In genomic region chr5:55600536-55601208, GRCh38 we compare ENCODE assay signal across 8 cellular contexts.
DNase-seq lines count a peak whose midpoint lies in the region; ATAC-seq, FAIRE-seq and TF ChIP-seq lines count a peak whose summit lies in the region.

No MANE protein-coding gene starts in this region.

- dilution Hi-C loops in mammary epithelial cell (cut with HindIII; ENCODE audit: low sequenced_read_pairs) = no loop called here

- H3K4me1 ChIP-seq in DOHH2 (ENCODE audit: control insufficient read depth, low read length) (peaks cover 17% of the 10 kb centered on the region), Loucy (ENCODE audit: insufficient read depth, low read length, poor library complexity, severe bottlenecking) (peaks cover 19% of the 10 kb centered on the region), mammary epithelial cell (ENCODE audit: insufficient read depth, low read length) (peaks cover 46% of the 10 kb centered on the region), muscle layer of colon (ENCODE audit: insufficient read depth, low read length) (peaks cover 75% of the 10 kb centered on the region)

- FAIRE-seq in frontal cortex (lab: Jason Lieb, UNC) = no peak

- ATAC-seq in HG02678 (IDR thresholded peaks at IDR 0.05; ENCODE audit: unreplicated experiment) = no peak

- H2AFZ ChIP-seq in Loucy (ENCODE audit: low read length) (peak overlapping the region; percentile 95), mammary epithelial cell (ENCODE audit: low read depth, low read length) (peak overlapping the region; percentile 74)

- H3K79me2 ChIP-seq in DOHH2 (ENCODE audit: control insufficient read depth, low read length) (no peaks in the 10 kb centered on the region), Loucy (ENCODE audit: insufficient read depth, low read length) (no peaks in the 10 kb centered on the region), mammary epithelial cell (ENCODE audit: insufficient read depth, low read length) (no peaks in the 10 kb centered on the region)

- no peak for DNase-seq in mammary epithelial cell
- no peak for DNase-seq in NCI-H187 treated with DMSO at 0.1 percent for 48 hours (lab: John Stamatoyannopoulos, UW)
- DNase-seq in frontal cortex (ENCODE audit: low spot score in 2 of 2) = no peak
- no peak for DNase-seq in CD1c-positive myeloid dendritic cell (ENCODE audit: extremely low spot score)

- in situ Hi-C loops in mammary epithelial cell (cut with MboI; ENCODE audit: low sequenced_read_pairs in 2 of 2) = no loop called here

- H3K9me3 ChIP-seq in DOHH2 (ENCODE audit: control insufficient read depth, insufficient read depth, low read length) (no peaks in the 10 kb centered on the region), Loucy (ENCODE audit: insufficient read depth, low read depth, low read length) (no peaks in the 10 kb centered on the region), mammary epithelial cell (replicated peaks; ENCODE audit: insufficient read depth, low read length) (no peaks in the 10 kb centered on the region), muscle layer of colon (ENCODE audit: low read length) (no peaks in the 10 kb centered on the region)

- H3K27me3 ChIP-seq in DOHH2 (ENCODE audit: control insufficient read depth, low read length) (no peaks in the 10 kb centered on the region), Loucy (ENCODE audit: insufficient read depth, low read length, poor library complexity, severe bottlenecking) (no peaks in the 10 kb centered on the region), mammary epithelial cell (ENCODE audit: insufficient read depth, low read length) (no peaks in the 10 kb centered on the region), muscle layer of colon (ENCODE audit: control insufficient read depth in 1 of 2, insufficient read depth in 2 of 2, low read length in 2 of 2) (no peaks in the 10 kb centered on the region)

- H3K27ac ChIP-seq in DOHH2 (ENCODE audit: low read depth, low read length) (no peak overlapping the region), mammary epithelial cell (ENCODE audit: insufficient read depth, low read depth, low read length) (peak overlapping the region; percentile 33), muscle layer of colon (ENCODE audit: low read depth, low read length) (peak overlapping the region; percentile 85)

- H4K20me1 ChIP-seq in DOHH2 (ENCODE audit: control insufficient read depth, insufficient read depth, low read depth, low read length) = no peaks in the 10 kb centered on the region
- H4K20me1 ChIP-seq in Loucy (ENCODE audit: insufficient read depth, low read length, poor library complexity, severe bottlenecking) = no peaks in the 10 kb centered on the region
- H4K20me1 ChIP-seq in mammary epithelial cell (ENCODE audit: insufficient read depth, low read length) = no peaks in the 10 kb centered on the region

- CTCF ChIA-PET in mammary epithelial cell (lab: Charles Lee; ENCODE audit: low non-redundant PET) = no interaction called here

- H3K36me3 ChIP-seq in DOHH2 (ENCODE audit: control insufficient read depth, low read length) (no peaks in the 10 kb centered on the region), Loucy (ENCODE audit: insufficient read depth, low read length) (no peaks in the 10 kb centered on the region), mammary epithelial cell (ENCODE audit: insufficient read depth, low read length) (no peaks in the 10 kb centered on the region), muscle layer of colon (ENCODE audit: insufficient read depth, low read length) (no peaks in the 10 kb centered on the region)

- no peak for TF ChIP-seq CTCF in DOHH2 (IDR thresholded peaks at IDR 0.05; ENCODE audit: low read depth, low read length, poor library complexity, severe bottlenecking)
- TF ChIP-seq CTCF in Loucy (conservative IDR thresholded peaks at IDR 0.05; ENCODE audit: low read length) = no peak
- no peak for TF ChIP-seq CTCF in mammary epithelial cell (conservative IDR thresholded peaks at IDR 0.05 in 1 of 2, IDR thresholded peaks at IDR 0.05 in 1 of 2; ENCODE audit: extremely low read depth in 1 of 2, insufficient read depth in 1 of 2, low read depth in 1 of 2, low read length in 2 of 2)

- no peaks in the 10 kb centered on the region for H3K9me2 ChIP-seq in DOHH2 (replicated peaks; ENCODE audit: control insufficient read depth, low read length)
- no peaks in the 10 kb centered on the region for H3K9me2 ChIP-seq in Loucy (replicated peaks; ENCODE audit: low read depth, low read length)

- H3K9ac ChIP-seq in Loucy (ENCODE audit: low read depth, low read length, poor library complexity, severe bottlenecking) (peak overlapping the region; percentile 58), mammary epithelial cell (ENCODE audit: insufficient read depth, low read length) (no peak overlapping the region), muscle layer of colon (ENCODE audit: low read length) (peak overlapping the region; percentile 7)

- BruUV-seq in mammary epithelial cell (replicated peaks; lab: Mats Ljungman, UMichigan) = no TSS peak

- intact Hi-C loops in mammary epithelial cell (cut with micrococcal nuclease) = no loop called here

- H3F3A ChIP-seq in DOHH2 (ENCODE audit: control insufficient read depth, insufficient read depth) = no peaks in the 10 kb centered on the region
- no peaks in the 10 kb centered on the region for H3F3A ChIP-seq in Loucy (ENCODE audit: low read depth)

- H3K4me2 ChIP-seq in DOHH2 (ENCODE audit: low read length) (peak overlapping the region; percentile 49), Loucy (ENCODE audit: low read depth, low read length, poor library complexity, severe bottlenecking) (peak overlapping the region; percentile 70), mammary epithelial cell (ENCODE audit: insufficient read depth, low read depth, low read length) (peak overlapping the region; percentile 54)

- WGBS in mammary epithelial cell (ENCODE audit: low coverage, missing lambda C conversion rate) = 6% methylated on average over 6 of the region's 6 CpGs

- peak overlapping the region; percentile 21 for H3K4me3 ChIP-seq in DOHH2 (ENCODE audit: low read length)
- peak overlapping the region; percentile 51 for H3K4me3 ChIP-seq in Loucy (ENCODE audit: low read length, poor library complexity, severe bottlenecking)
- H3K4me3 ChIP-seq in mammary epithelial cell (replicated peaks in 1 of 3; ENCODE audit: insufficient read depth in 1 of 3, low read depth in 2 of 3, low read length in 3 of 3) = no peak overlapping the region
- H3K4me3 ChIP-seq in muscle layer of colon (ENCODE audit: low read depth in 1 of 2, low read length in 2 of 2) = peak overlapping the region in 1 of 2 donors; percentile 22

Comparison
In these comparisons a context has a peak if more than half of its experiments do, and no peak if none do; other contexts are left out.
1. H3K4me3 ChIP-seq: peak in DOHH2 (single experiment) and Loucy (single experiment); none in mammary epithelial cell (0 of 3).
2. Peak in every context shown above with its lines, with median percentiles within 50 percentile points of each other: H3K4me2 ChIP-seq.